8 cellular contexts compared by ENCODE assay signal in the genomic region with DNA sequence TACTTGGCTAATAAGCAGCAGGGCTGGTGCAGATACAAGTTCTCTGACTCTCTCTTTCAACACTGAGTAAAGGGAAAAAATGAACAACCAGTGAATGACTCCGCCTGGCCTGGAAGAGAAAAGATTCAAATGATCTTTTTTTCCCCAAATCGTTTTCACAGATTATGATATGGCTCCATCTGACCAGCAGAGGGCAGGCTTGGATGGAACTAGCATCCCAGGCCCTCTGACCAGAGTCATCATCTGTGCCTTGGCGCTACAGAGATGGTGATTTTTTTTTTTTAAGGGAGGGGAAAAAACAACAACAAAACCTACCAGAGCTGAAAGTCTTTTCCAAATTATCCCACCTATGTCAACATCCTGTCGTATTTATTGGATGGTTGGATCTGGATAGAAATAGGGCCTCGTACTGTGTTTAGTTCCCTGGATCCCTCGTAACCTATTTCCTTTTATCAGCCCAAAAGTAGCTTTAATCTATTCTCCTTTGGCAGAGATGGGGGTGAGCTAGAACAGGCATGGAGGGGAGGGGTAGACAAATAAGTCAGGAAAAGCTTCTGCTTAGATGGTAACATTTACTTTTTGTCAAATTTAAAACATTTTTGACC.
DNase-seq lines count a peak whose midpoint lies in the region; ATAC-seq and TF ChIP-seq lines count a peak whose summit lies in the region.

No MANE protein-coding gene starts in this region.

- H3K4me2 ChIP-seq in OCI-LY1 (ENCODE audit: low read length) = no peak overlapping the region

- H3K4me1 Mint-ChIP-seq in activated T-helper 2 cell treated with anti-CD3 and anti-CD28 coated beads, Interferon-gamma antibody, Interleukin-2, Interleukin-4, amounts not matched to agents 10 μg/mL and 5 μg/mL and 100 μg/mL, durations not matched to agents 14 hours and 24 hours and 36 hours (ENCODE audit: low read depth) = no peaks in the 10 kb centered on the region

- H3F3A ChIP-seq in OCI-LY1 (ENCODE audit: insufficient read depth, low read length) = no peaks in the 10 kb centered on the region

- intact Hi-C loops in activated T-helper 2 cell treated with anti-CD3 and anti-CD28 coated beads, Interferon-gamma antibody, Interleukin-2, Interleukin-4, amounts not matched to agents 10 μg/mL and 5 μg/mL and 100 μg/mL, durations not matched to agents 14 hours and 24 hours and 36 hours (cut with micrococcal nuclease) = loop anchor here (1.0 kb wide), 1 partner anchor 49 kb away; no protein-coding TSS in a partner anchor

- H3K27ac ChIP-seq in OCI-LY1 (ENCODE audit: low read depth, low read length, poor library complexity, severe bottlenecking) = no peak overlapping the region

- no peaks in the 10 kb centered on the region for H3K4me1 ChIP-seq in OCI-LY1 (ENCODE audit: insufficient read depth, low read length, severe bottlenecking)

- H3K9me2 ChIP-seq in OCI-LY1 (ENCODE audit: low read depth, low read length) = no peaks in the 10 kb centered on the region

- H4K20me1 ChIP-seq in OCI-LY1 (ENCODE audit: insufficient read depth, low read length) = no peaks in the 10 kb centered on the region

- ATAC-seq in GM18907 (IDR thresholded peaks at IDR 0.05; ENCODE audit: unreplicated experiment) (peak; percentile 83), HG03378 (IDR thresholded peaks at IDR 0.05; ENCODE audit: unreplicated experiment) (peak; percentile 59), HG03025 (IDR thresholded peaks at IDR 0.05; ENCODE audit: low FRiP score, unreplicated experiment) (no peak)

- no peaks in the 10 kb centered on the region for H3K9me3 Mint-ChIP-seq in activated T-helper 2 cell treated with anti-CD3 and anti-CD28 coated beads, Interferon-gamma antibody, Interleukin-2, Interleukin-4, amounts not matched to agents 10 μg/mL and 5 μg/mL and 100 μg/mL, durations not matched to agents 14 hours and 24 hours and 36 hours

- H3K27me3 Mint-ChIP-seq in activated T-helper 2 cell treated with anti-CD3 and anti-CD28 coated beads, Interferon-gamma antibody, Interleukin-2, Interleukin-4, amounts not matched to agents 10 μg/mL and 5 μg/mL and 100 μg/mL, durations not matched to agents 14 hours and 24 hours and 36 hours (ENCODE audit: low read depth) = peaks cover 6% of the 10 kb centered on the region

- H3K9ac ChIP-seq in OCI-LY1 (ENCODE audit: low read length) = no peak overlapping the region

- H3K4me3 Mint-ChIP-seq in activated T-helper 2 cell treated with anti-CD3 and anti-CD28 coated beads, Interferon-gamma antibody, Interleukin-2, Interleukin-4, amounts not matched to agents 10 μg/mL and 5 μg/mL and 100 μg/mL, durations not matched to agents 14 hours and 24 hours and 36 hours (ENCODE audit: low read depth) = no peak overlapping the region

- no peaks in the 10 kb centered on the region for H3K79me2 ChIP-seq in OCI-LY1 (ENCODE audit: insufficient read depth, low read length)

- peak; percentile 75 for TF ChIP-seq CTCF in OCI-LY1 (IDR thresholded peaks at IDR 0.05; ENCODE audit: low read length)

- H3K27ac Mint-ChIP-seq in activated T-helper 2 cell treated with anti-CD3 and anti-CD28 coated beads, Interferon-gamma antibody, Interleukin-2, Interleukin-4, amounts not matched to agents 10 μg/mL and 5 μg/mL and 100 μg/mL, durations not matched to agents 14 hours and 24 hours and 36 hours = no peak overlapping the region

- H3K36me3 ChIP-seq in OCI-LY1 (ENCODE audit: insufficient read depth, low read length) = no peaks in the 10 kb centered on the region

- no peaks in the 10 kb centered on the region for H3K27me3 ChIP-seq in OCI-LY1 (ENCODE audit: insufficient read depth, low read length)

- H3K4me3 ChIP-seq in OCI-LY1 (ENCODE audit: low read depth, low read length, poor library complexity, severe bottlenecking) = no peak overlapping the region

- H2AFZ ChIP-seq in OCI-LY1 (ENCODE audit: low read length) = no peak overlapping the region

- no peaks in the 10 kb centered on the region for H3K36me3 Mint-ChIP-seq in activated T-helper 2 cell treated with anti-CD3 and anti-CD28 coated beads, Interferon-gamma antibody, Interleukin-2, Interleukin-4, amounts not matched to agents 10 μg/mL and 5 μg/mL and 100 μg/mL, durations not matched to agents 14 hours and 24 hours and 36 hours (ENCODE audit: low read depth)

- DNase-seq in C1 segment of cervical spinal cord (lab: John Stamatoyannopoulos, UW) (peak in 8 of 14 donors; percentile 1 to 21 (median 8)), globus pallidus (ENCODE audit: low spot score) (peak; percentile 36), pons (ENCODE audit: low spot score) (peak; percentile 65)
- peak; percentile 14 for DNase-seq in activated T-helper 2 cell treated with anti-CD3 and anti-CD28 coated beads, Interferon-gamma antibody, Interleukin-2, Interleukin-4, amounts not matched to agents 10 μg/mL and 5 μg/mL and 100 μg/mL, durations not matched to agents 14 hours and 24 hours and 36 hours (ENCODE audit: low spot score)

- H3K9me3 ChIP-seq in OCI-LY1 (ENCODE audit: low read length) = no peaks in the 10 kb centered on the region

Comparison
In these comparisons a context has a peak if more than half of its experiments do, and no peak if none do; other contexts are left out.
1. DNase-seq: peak in every context shown above with its lines; median percentile 65 in pons; 36 in globus pallidus; 14 in activated T-helper 2 cell treated with anti-CD3 and anti-CD28 coated beads, Interferon-gamma antibody, Interleukin-2, Interleukin-4, amounts not matched to agents 10 μg/mL and 5 μg/mL and 100 μg/mL, durations not matched to agents 14 hours and 24 hours and 36 hours; 8 in C1 segment of cervical spinal cord.